Comparison of ENCODE assay signal across 13 cellular contexts in the genomic region with DNA sequence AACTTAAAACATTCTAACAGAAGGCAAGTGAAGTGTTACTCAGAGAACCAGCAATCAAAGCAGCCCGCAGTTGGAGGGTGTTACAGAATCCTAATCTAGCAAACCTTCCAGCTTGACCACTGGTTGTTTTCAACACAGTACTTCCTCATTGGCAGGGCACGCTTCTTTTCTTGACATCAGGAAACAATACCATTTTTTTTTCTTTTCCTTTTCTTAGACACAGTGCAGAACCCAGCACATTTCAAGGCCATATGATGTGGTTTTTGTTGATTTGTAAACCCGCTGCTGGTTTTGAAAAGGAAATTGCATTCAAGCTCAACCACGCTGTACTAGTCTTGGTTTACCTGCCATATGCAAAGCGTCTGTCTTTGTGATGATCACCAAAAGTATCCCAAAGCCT. TPM values are rescaled to one million over a fixed set of nuclear protein-coding genes. Genes with fewer than 3 reads are reported as not detected.
DNase-seq lines count a peak whose midpoint lies in the region; ATAC-seq and TF ChIP-seq lines count a peak whose summit lies in the region.
"Had no signal": no experiment of that assay in that cellular context is flagged by ENCODE, and none has a peak within 500 bp of the region (broad histone marks: within the 10 kb centered on the region; RNA-seq: fewer than 3 reads in every experiment).

No MANE protein-coding gene starts in this region.

- TF ChIP-seq CTCF in fibroblast of the aortic adventitia (IDR thresholded peaks at IDR 0.05; ENCODE audit: insufficient read depth, low read length): no peak

- H3K9ac ChIP-seq in skeletal muscle tissue (ENCODE audit: low read depth in 1 of 3, low read length in 3 of 3): no peak overlapping the region

- H3K9me3 ChIP-seq in KOPT-K1 (ENCODE audit: insufficient read depth, low read length, poor library complexity, severe bottlenecking) (peaks cover 19% of the 10 kb centered on the region), skeletal muscle tissue (ENCODE audit: control insufficient read depth in 3 of 3, low read length in 3 of 3) (no peaks in the 10 kb centered on the region)

- H3K27ac ChIP-seq in KOPT-K1 (ENCODE audit: low read depth, low read length, poor library complexity, severe bottlenecking): peak overlapping the region; percentile 21
- H3K27ac ChIP-seq in skeletal muscle tissue (ENCODE audit: low read depth, low read length): peak overlapping the region; percentile 54
- H3K27ac ChIP-seq: epithelial cell of prostate had no signal

- peak; percentile 96 for ATAC-seq in GM19438 (IDR thresholded peaks at IDR 0.05; ENCODE audit: low read depth, unreplicated experiment)
- ATAC-seq in HG02840 (IDR thresholded peaks at IDR 0.05; ENCODE audit: low FRiP score, unreplicated experiment): no peak

- H3K4me3 ChIP-seq in fibroblast of the aortic adventitia (ENCODE audit: low read depth, low read length): no peak overlapping the region
- H3K4me3 ChIP-seq in skeletal muscle tissue (ENCODE audit: low read length in 3 of 3): no peak overlapping the region

- H3K36me3 ChIP-seq in KOPT-K1 (ENCODE audit: insufficient read depth, low read length) (no peaks in the 10 kb centered on the region), skeletal muscle tissue (ENCODE audit: control insufficient read depth in 3 of 3, insufficient read depth in 3 of 3, low read length in 3 of 3) (peaks cover 6 to 28% (median 10%) of the 10 kb centered on the region in 3 donors)

- no peaks in the 10 kb centered on the region for H3K27me3 ChIP-seq in skeletal muscle tissue (ENCODE audit: control insufficient read depth in 3 of 3, insufficient read depth in 3 of 3, low read length in 3 of 3)

- DNase-seq in fibroblast of the aortic adventitia (ENCODE audit: low read depth): peak; percentile 89
- DNase-seq in NK-92 (lab: John Stamatoyannopoulos, UW; ENCODE audit: unreplicated experiment): no peak
- no peak for DNase-seq in HUDEP-2 (lab: John Stamatoyannopoulos, UW; ENCODE audit: unreplicated experiment in 76 of 76)
- DNase-seq in NCI-H2196 (lab: John Stamatoyannopoulos, UW; ENCODE audit: unreplicated experiment): no peak
- DNase-seq: activated naive CD4-positive, alpha-beta T cell treated with anti-CD3 and anti-CD28 coated beads, Interleukin-2, amount 50 U/mL, for 16 hours; DMS79; mammary epithelial cell; NCI-H2029 treated with DMSO at 0.1 percent for 48 hours had no signal

- H3K4me1 ChIP-seq in skeletal muscle tissue (ENCODE audit: control insufficient read depth in 3 of 3, insufficient read depth in 3 of 3, low read length in 3 of 3): peaks cover 41 to 68% (median 58%) of the 10 kb centered on the region in 3 donors

RNA-seq across cellular contexts. Expression of a gene that starts 33.4 kb away (rescaled TPM):
- 15.8 and 27.0 TPM in 2 replicates for total RNA-seq in fibroblast of the aortic adventitia (ENCODE audit: low replicate concordance)
- 29.2 TPM for total RNA-seq in skeletal muscle tissue
